In genomic region chr2:173151671-173152398, GRCh38 we compare ENCODE assay signal across 10 cellular contexts.
DNase-seq lines count a peak whose midpoint lies in the region; ATAC-seq and TF ChIP-seq lines count a peak whose summit lies in the region.
"Had no signal": no experiment of that assay in that cellular context is flagged by ENCODE, and none has a peak within 500 bp of the region (broad histone marks: within the 10 kb centered on the region; RNA-seq: fewer than 3 reads in every experiment).

No MANE protein-coding gene starts in this region.

- intact Hi-C loops in CD8-positive, alpha-beta T cell (cut with DNase I, micrococcal nuclease): loop anchor here in 1 of 2 experiments (2.0 kb wide), 1 partner anchor 13 kb away; no protein-coding TSS in a partner anchor

- CTCF ChIA-PET in CD8-positive, alpha-beta T cell (lab: Charles Lee): no interaction called here

- no peaks in the 10 kb centered on the region for H3K27me3 Mint-ChIP-seq in CD8-positive, alpha-beta T cell (ENCODE audit: low read depth)
- H3K27me3 Mint-ChIP-seq in stimulated activated memory B cell treated with anti-CD40 and anti-IgM and Interleukin-4, amounts not matched to agents 10 μg/mL and 1 μg/mL and 100 μg/mL, for 72 hours: no peaks in the 10 kb centered on the region
- H3K27me3 Mint-ChIP-seq: naive B cell had no signal

- H3K9me3 ChIP-seq in CD8-positive, alpha-beta T cell (ENCODE audit: low read length): no peaks in the 10 kb centered on the region
- no peaks in the 10 kb centered on the region for H3K9me3 ChIP-seq in BE2C

- POLR2A ChIA-PET in CD8-positive, alpha-beta T cell (lab: Charles Lee): no interaction called here

- H3K9me3 Mint-ChIP-seq in CD8-positive, alpha-beta T cell: peaks cover 3% of the 10 kb centered on the region
- no peaks in the 10 kb centered on the region for H3K9me3 Mint-ChIP-seq in stimulated activated memory B cell treated with anti-CD40 and anti-IgM and Interleukin-4, amounts not matched to agents 10 μg/mL and 1 μg/mL and 100 μg/mL, for 72 hours
- H3K9me3 Mint-ChIP-seq: naive B cell had no signal

- H3K36me3 ChIP-seq in CD8-positive, alpha-beta T cell (ENCODE audit: insufficient read depth, low read length): no peaks in the 10 kb centered on the region
- H3K36me3 ChIP-seq in BE2C: no peaks in the 10 kb centered on the region

- no peak overlapping the region for H3K27ac Mint-ChIP-seq in CD8-positive, alpha-beta T cell
- H3K27ac Mint-ChIP-seq in stimulated activated memory B cell treated with anti-CD40 and anti-IgM and Interleukin-4, amounts not matched to agents 10 μg/mL and 1 μg/mL and 100 μg/mL, for 72 hours: no peak overlapping the region

- no peak for TF ChIP-seq CTCF in CD8-positive, alpha-beta T cell (IDR thresholded peaks at IDR 0.05)
- no peak for TF ChIP-seq CTCF in BE2C (IDR thresholded peaks at IDR 0.05; ENCODE audit: low read depth, low read length)

- ATAC-seq in GM21423 (IDR thresholded peaks at IDR 0.05; ENCODE audit: unreplicated experiment) (peak; percentile 67), esophagus mucosa (peak; percentile 94)
- ATAC-seq in CD8-positive, alpha-beta T cell: no peak
- no peak for ATAC-seq in stimulated activated memory B cell treated with anti-CD40 and anti-IgM and Interleukin-4, amounts not matched to agents 10 μg/mL and 1 μg/mL and 100 μg/mL, for 72 hours

- H3K27me3 ChIP-seq in CD8-positive, alpha-beta T cell (ENCODE audit: insufficient read depth, low read length): no peaks in the 10 kb centered on the region
- no peaks in the 10 kb centered on the region for H3K27me3 ChIP-seq in BE2C

- no peaks in the 10 kb centered on the region for H3K4me1 ChIP-seq in CD8-positive, alpha-beta T cell (ENCODE audit: insufficient read depth, low read length)
- H3K4me1 ChIP-seq in BE2C: no peaks in the 10 kb centered on the region

- H3K4me3 Mint-ChIP-seq in CD8-positive, alpha-beta T cell: no peak overlapping the region
- no peak overlapping the region for H3K4me3 Mint-ChIP-seq in stimulated activated memory B cell treated with anti-CD40 and anti-IgM and Interleukin-4, amounts not matched to agents 10 μg/mL and 1 μg/mL and 100 μg/mL, for 72 hours
- H3K4me3 Mint-ChIP-seq: naive B cell had no signal

- no peak overlapping the region for H3K4me3 ChIP-seq in CD8-positive, alpha-beta T cell (ENCODE audit: low read depth, low read length)
- H3K4me3 ChIP-seq in BE2C (ENCODE audit: low read depth, low read length): no peak overlapping the region

- peaks cover 8% of the 10 kb centered on the region for H3K4me1 Mint-ChIP-seq in CD8-positive, alpha-beta T cell (ENCODE audit: low read depth)
- H3K4me1 Mint-ChIP-seq in stimulated activated memory B cell treated with anti-CD40 and anti-IgM and Interleukin-4, amounts not matched to agents 10 μg/mL and 1 μg/mL and 100 μg/mL, for 72 hours: peaks cover 6% of the 10 kb centered on the region

- H3K36me3 Mint-ChIP-seq in CD8-positive, alpha-beta T cell: no peaks in the 10 kb centered on the region
- peaks cover 19% of the 10 kb centered on the region for H3K36me3 Mint-ChIP-seq in stimulated activated memory B cell treated with anti-CD40 and anti-IgM and Interleukin-4, amounts not matched to agents 10 μg/mL and 1 μg/mL and 100 μg/mL, for 72 hours

- no peak overlapping the region for H3K27ac ChIP-seq in CD8-positive, alpha-beta T cell (ENCODE audit: low read depth, low read length)

- DNase-seq in COLO829 (ENCODE audit: low spot score) (peak; percentile 21), M059J (ENCODE audit: low read depth) (peak; percentile 38), BE2C (no peak)
- no peak for DNase-seq in CD8-positive, alpha-beta T cell
- no peak for DNase-seq in central memory CD4-positive, alpha-beta T cell
- DNase-seq: naive B cell, NCI-H748 treated with DMSO at 0.1 percent for 48 hours had no signal

Comparison
In these comparisons a context has a peak if more than half of its experiments do, and no peak if none do; other contexts are left out.
1. DNase-seq: peak in COLO829 (single experiment) and M059J (single experiment); none in CD8-positive, alpha-beta T cell (0 of 7), BE2C (single experiment) and central memory CD4-positive, alpha-beta T cell (single experiment).
2. ATAC-seq: peak in GM21423 (single experiment) and esophagus mucosa (single experiment); none in CD8-positive, alpha-beta T cell (single experiment) and stimulated activated memory B cell treated with anti-CD40 and anti-IgM and Interleukin-4, amounts not matched to agents 10 μg/mL and 1 μg/mL and 100 μg/mL, for 72 hours (single experiment).